In the genomic region with DNA sequence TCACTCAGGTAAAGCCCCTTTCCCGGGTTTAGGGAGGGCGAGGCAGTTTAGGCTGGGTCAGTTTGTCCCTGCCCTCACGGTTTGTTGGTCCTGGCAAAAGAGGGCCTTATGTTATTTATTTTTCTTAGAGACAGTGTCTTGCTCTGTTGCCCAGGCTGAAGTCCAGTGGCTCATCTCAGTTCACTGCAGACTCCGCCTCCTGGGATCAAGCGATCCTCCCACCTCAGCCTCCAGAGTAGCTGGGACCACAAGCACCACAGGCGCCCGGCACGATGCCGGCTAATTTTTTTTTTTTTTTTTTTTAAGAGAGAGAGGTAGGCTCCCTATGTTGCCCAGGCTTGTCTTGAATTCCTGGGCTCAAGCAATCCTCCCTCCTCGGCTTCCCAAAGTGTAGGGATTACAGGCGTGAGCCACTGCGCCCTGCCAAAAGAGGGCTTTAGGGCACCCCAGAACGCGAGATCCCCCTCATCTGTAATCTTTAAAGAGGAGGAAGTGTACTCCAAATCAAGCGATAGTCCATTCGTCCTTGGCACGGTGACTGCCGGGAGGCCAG, we compare ENCODE assay signal across 8 cellular contexts. TPM values are rescaled to one million over a fixed set of nuclear protein-coding genes. Genes with fewer than 3 reads are reported as not detected.
DNase-seq lines count a peak whose midpoint lies in the region; ATAC-seq and TF ChIP-seq lines count a peak whose summit lies in the region.

No MANE protein-coding gene starts in this region.

- H3K9me3 ChIP-seq in endodermal cell (ENCODE audit: control insufficient read depth, low read length), result no peaks in the 10 kb centered on the region

- ATAC-seq in activated T-cell treated with anti-CD3 and anti-CD28 coated beads, Interleukin-2, amount 50 U/mL, for 4 hours, result no peak
- ATAC-seq in natural killer cell, result no peak

- peak overlapping the region; percentile 76 for H3K9ac ChIP-seq in endodermal cell (ENCODE audit: extremely low read depth, low read length, poor library complexity, severe bottlenecking)

- no peaks in the 10 kb centered on the region for H3K9me3 Mint-ChIP-seq in activated T-cell treated with anti-CD3 and anti-CD28 coated beads, Interleukin-2, amount 50 U/mL, for 4 hours
- H3K9me3 Mint-ChIP-seq in endodermal cell, result no peaks in the 10 kb centered on the region
- H3K9me3 Mint-ChIP-seq in natural killer cell, result no peaks in the 10 kb centered on the region

- H3K36me3 Mint-ChIP-seq in activated T-cell treated with anti-CD3 and anti-CD28 coated beads, Interleukin-2, amount 50 U/mL, for 4 hours (ENCODE audit: insufficient read depth), result peaks cover 14% of the 10 kb centered on the region
- H3K36me3 Mint-ChIP-seq in endodermal cell (ENCODE audit: low read depth), result peaks cover 21% of the 10 kb centered on the region
- H3K36me3 Mint-ChIP-seq in natural killer cell, result peaks cover 12% of the 10 kb centered on the region

- peaks cover 6% of the 10 kb centered on the region for H3K27me3 Mint-ChIP-seq in activated T-cell treated with anti-CD3 and anti-CD28 coated beads, Interleukin-2, amount 50 U/mL, for 4 hours (ENCODE audit: low read depth)
- H3K27me3 Mint-ChIP-seq in endodermal cell (ENCODE audit: insufficient read depth) (peaks cover 42% of the 10 kb centered on the region), natural killer cell (ENCODE audit: low read depth in 2 of 2) (peaks cover 10 to 16% of the 10 kb centered on the region in 2 donors)

- peak overlapping the region; percentile 99 for H3K27ac Mint-ChIP-seq in endodermal cell
- H3K27ac Mint-ChIP-seq in natural killer cell, result peak overlapping the region; percentile 93 to 96

- peak overlapping the region; percentile 96 for H3K4me3 ChIP-seq in endodermal cell (ENCODE audit: low read length)

- H3K27ac ChIP-seq in endodermal cell (ENCODE audit: low read depth, low read length), result peak overlapping the region; percentile 91

- H3K4me1 ChIP-seq in endodermal cell (ENCODE audit: control insufficient read depth, insufficient read depth, low read length), result no peaks in the 10 kb centered on the region

- peak overlapping the region; percentile 100 for H3K4me3 Mint-ChIP-seq in activated T-cell treated with anti-CD3 and anti-CD28 coated beads, Interleukin-2, amount 50 U/mL, for 4 hours
- H3K4me3 Mint-ChIP-seq in endodermal cell, result peak overlapping the region; percentile 95
- peak overlapping the region; percentile 97 for H3K4me3 Mint-ChIP-seq in natural killer cell

- DNase-seq in activated T-cell treated with anti-CD3 and anti-CD28 coated beads, Interleukin-2, amount 50 U/mL, for 4 hours, result no peak
- no peak for DNase-seq in activated T-cell treated with anti-CD3 and anti-CD28 coated beads, Interleukin-2, amount 50 U/mL, for 1 hour
- DNase-seq in RPMI7951 (ENCODE audit: low read depth) (peak; percentile 33), endodermal cell (no peak), natural killer cell (no peak), NCI-H510A treated with DMSO at 0.1 percent for 48 hours (lab: John Stamatoyannopoulos, UW) (no peak), inferior parietal cortex (ENCODE audit: extremely low spot score) (no peak), iPS-NIHi11 (ENCODE audit: low spot score) (no peak)

- H3K4me1 Mint-ChIP-seq in activated T-cell treated with anti-CD3 and anti-CD28 coated beads, Interleukin-2, amount 50 U/mL, for 4 hours (ENCODE audit: low read depth), result peaks cover 25% of the 10 kb centered on the region
- no peaks in the 10 kb centered on the region for H3K4me1 Mint-ChIP-seq in endodermal cell
- peaks cover 12 to 30% of the 10 kb centered on the region in 2 donors for H3K4me1 Mint-ChIP-seq in natural killer cell

- WGBS in endodermal cell (ENCODE audit: insufficient coverage in 1 of 2, insufficient read length in 1 of 2), 2 experiments, result 50 to 51% methylated on average over 4 to 18 of the region's 18 CpGs

- peaks cover 29% of the 10 kb centered on the region for H3K36me3 ChIP-seq in endodermal cell (ENCODE audit: control insufficient read depth, insufficient read depth, low read length)

- TF ChIP-seq CTCF in endodermal cell (conservative IDR thresholded peaks at IDR 0.05) (no peak), natural killer cell (IDR thresholded peaks at IDR 0.05) (no peak)

- intact Hi-C loops in natural killer cell (cut with micrococcal nuclease), result loop anchor here (2.0 kb wide), 1 partner anchor 229 kb away; no protein-coding TSS in a partner anchor

- H3K27me3 ChIP-seq in endodermal cell (ENCODE audit: control insufficient read depth, insufficient read depth, low read length, poor library complexity, severe bottlenecking), result peaks cover 37% of the 10 kb centered on the region

RNA-seq across cellular contexts. Expression of a gene that starts 0.6 kb away (rescaled TPM):
- total RNA-seq in activated T-cell treated with anti-CD3 and anti-CD28 coated beads, Interleukin-2, amount 50 U/mL, for 4 hours, result 10 to 100 TPM; 57.3 to 64.4 (median 58.6) TPM
- 9.9 and 10.3 TPM in 2 replicates for total RNA-seq in RPMI7951 (2014; rRNA removed; shearing (Covaris generic))
- total RNA-seq in endodermal cell, result 10 to 100 TPM; 19.8 to 24.2 TPM
- polyA plus RNA-seq in endodermal cell (2013, experiment 1 of 2), result 18.5 TPM
- polyA plus RNA-seq in endodermal cell (2013, experiment 2 of 2), result 17.5 TPM
- total RNA-seq in natural killer cell, result 10 to 100 TPM; 10.4 to 12.1 (median 11.9) TPM
